In the genomic region with DNA sequence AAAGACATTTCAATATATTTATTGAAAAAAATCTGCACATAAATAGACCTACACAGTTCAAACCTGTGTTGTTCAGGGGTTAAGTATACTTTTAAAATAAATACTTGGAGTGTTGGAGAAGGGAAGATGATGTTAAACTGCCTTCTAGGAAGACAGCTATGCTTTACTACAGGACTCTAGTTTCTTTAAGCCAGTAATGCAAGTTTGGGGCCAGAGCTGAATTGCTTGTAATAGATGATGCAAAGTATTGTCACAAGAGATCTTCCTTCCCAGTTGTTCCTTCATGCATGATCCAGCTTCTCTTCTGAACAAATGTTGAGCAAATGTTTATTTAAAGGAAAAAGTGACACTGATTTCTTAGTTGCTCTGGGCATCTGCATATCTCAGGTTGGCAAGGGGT, we compare ENCODE assay signal across 9 cellular contexts.
"Had no signal": no experiment of that assay in that cellular context is flagged by ENCODE, and none has a peak within 500 bp of the region (broad histone marks: within the 10 kb centered on the region; RNA-seq: fewer than 3 reads in every experiment).

No MANE protein-coding gene starts in this region.

- H3K36me3 ChIP-seq: WERI-Rb-1 had no signal

- ATAC-seq: activated CD4-positive, alpha-beta T cell treated with anti-CD3 and anti-CD28 coated beads for 36 hours; activated CD4-positive, CD25-positive, alpha-beta regulatory T cell treated with anti-CD3 and anti-CD28 coated beads, Interleukin-2, amount 50 U/mL, for 24 hours; activated CD8-positive, alpha-beta memory T cell treated with anti-CD3 and anti-CD28 coated beads, Interleukin-2, amount 10 ng/mL, durations not matched to agents 7 days and 5 days; activated CD8-positive, alpha-beta T cell treated with anti-CD3 and anti-CD28 coated beads for 36 hours; activated CD8-positive, alpha-beta T cell treated with anti-CD3 and anti-CD28 coated beads, Interleukin-2, amount 10 ng/mL, durations not matched to agents 7 days and 5 days; T-helper 17 cell; WTC11 had no signal

- H3K27ac ChIP-seq: VCaP, WERI-Rb-1 had no signal
